Comparison of ENCODE assay signal across 16 cellular contexts in genomic region chr2:65751422-65751821, GRCh38.
DNase-seq lines count a peak whose midpoint lies in the region; ATAC-seq and TF ChIP-seq lines count a peak whose summit lies in the region.
"Had no signal": no experiment of that assay in that cellular context is flagged by ENCODE, and none has a peak within 500 bp of the region (broad histone marks: within the 10 kb centered on the region; RNA-seq: fewer than 3 reads in every experiment).

No MANE protein-coding gene starts in this region.

- peaks cover 13% of the 10 kb centered on the region for H3K9me3 Mint-ChIP-seq in neural progenitor cell
- H3K9me3 Mint-ChIP-seq in activated T-helper 2 cell treated with anti-CD3 and anti-CD28 coated beads, Interferon-gamma antibody, Interleukin-2, Interleukin-4, amounts not matched to agents 10 μg/mL and 5 μg/mL and 100 μg/mL, durations not matched to agents 14 hours and 24 hours and 36 hours, result no peaks in the 10 kb centered on the region

- intact Hi-C loops in esophagus muscularis mucosa (cut with DNase I), result no loop called here
- intact Hi-C loops in activated T-helper 2 cell treated with anti-CD3 and anti-CD28 coated beads, Interferon-gamma antibody, Interleukin-2, Interleukin-4, amounts not matched to agents 10 μg/mL and 5 μg/mL and 100 μg/mL, durations not matched to agents 14 hours and 24 hours and 36 hours (cut with micrococcal nuclease), result no loop called here

- H3K36me3 Mint-ChIP-seq in neural progenitor cell, result no peaks in the 10 kb centered on the region
- H3K36me3 Mint-ChIP-seq in activated T-helper 2 cell treated with anti-CD3 and anti-CD28 coated beads, Interferon-gamma antibody, Interleukin-2, Interleukin-4, amounts not matched to agents 10 μg/mL and 5 μg/mL and 100 μg/mL, durations not matched to agents 14 hours and 24 hours and 36 hours (ENCODE audit: low read depth), result no peaks in the 10 kb centered on the region
- H3K36me3 Mint-ChIP-seq: CD8-positive, alpha-beta T cell had no signal

- H3K9me3 ChIP-seq in SK-N-SH (no peaks in the 10 kb centered on the region), SK-N-MC (ENCODE audit: low read depth, low read length) (no peaks in the 10 kb centered on the region), neural progenitor cell (ENCODE audit: low read depth) (no peaks in the 10 kb centered on the region), esophagus muscularis mucosa (peaks cover 0 to under 1% (median 0%) of the 10 kb centered on the region in 4 donors)
- H3K9me3 ChIP-seq: A549 had no signal

- no peak for TF ChIP-seq CTCF in SK-N-SH (IDR thresholded peaks at IDR 0.05)
- TF ChIP-seq CTCF in neural progenitor cell (IDR thresholded peaks at IDR 0.05), result no peak
- no peak for TF ChIP-seq CTCF in esophagus muscularis mucosa (IDR thresholded peaks at IDR 0.05)

- H3K4me2 ChIP-seq in SK-N-SH (no peak overlapping the region), neural progenitor cell (no peak overlapping the region)
- H3K4me2 ChIP-seq: A549; BLaER1 treated with 17β-estradiol and CSF1 and Interleukin-3, amounts not matched to agents 10 nM and 100 nM; GM23338 had no signal

- H3K79me2 ChIP-seq in SK-N-SH (ENCODE audit: insufficient read depth) (no peaks in the 10 kb centered on the region), neural progenitor cell (ENCODE audit: low read depth) (no peaks in the 10 kb centered on the region)

- H3K27ac Mint-ChIP-seq in neural progenitor cell, result no peak overlapping the region
- no peak overlapping the region for H3K27ac Mint-ChIP-seq in activated T-helper 2 cell treated with anti-CD3 and anti-CD28 coated beads, Interferon-gamma antibody, Interleukin-2, Interleukin-4, amounts not matched to agents 10 μg/mL and 5 μg/mL and 100 μg/mL, durations not matched to agents 14 hours and 24 hours and 36 hours
- H3K27ac Mint-ChIP-seq: CD8-positive, alpha-beta T cell; GM23338 had no signal

- H3K4me1 ChIP-seq in SK-N-SH (ENCODE audit: control insufficient read depth in 1 of 2, insufficient read depth in 2 of 2, low read depth in 1 of 2, low read length in 1 of 2) (peaks cover 6 to 10% of the 10 kb centered on the region in 2 experiments; a peak in 3 of 4 replicates), neural progenitor cell (peaks cover 7% of the 10 kb centered on the region), esophagus muscularis mucosa (peaks cover 0 to 6% (median 5%) of the 10 kb centered on the region in 4 donors)
- H3K4me1 ChIP-seq: A549; BLaER1 treated with 17β-estradiol and CSF1 and Interleukin-3, amounts not matched to agents 10 nM and 100 nM had no signal

- ATAC-seq in SK-N-SH treated with all-trans-retinoic acid at 6 μM for 48 hours, result no peak
- ATAC-seq: CD8-positive, alpha-beta T cell; GM23338 had no signal

- H3K4me3 Mint-ChIP-seq in neural progenitor cell, result no peak overlapping the region
- no peak overlapping the region for H3K4me3 Mint-ChIP-seq in activated T-helper 2 cell treated with anti-CD3 and anti-CD28 coated beads, Interferon-gamma antibody, Interleukin-2, Interleukin-4, amounts not matched to agents 10 μg/mL and 5 μg/mL and 100 μg/mL, durations not matched to agents 14 hours and 24 hours and 36 hours (ENCODE audit: low read depth)
- H3K4me3 Mint-ChIP-seq: CD8-positive, alpha-beta T cell; GM23338 had no signal

- H3K36me3 ChIP-seq in SK-N-SH (replicated peaks in 1 of 2; ENCODE audit: control insufficient read depth in 1 of 2, insufficient read depth in 2 of 2, low read length in 1 of 2), result no peaks in the 10 kb centered on the region
- H3K36me3 ChIP-seq in SK-N-MC (ENCODE audit: insufficient read depth, low read length), result no peaks in the 10 kb centered on the region
- H3K36me3 ChIP-seq in neural progenitor cell, result no peaks in the 10 kb centered on the region
- H3K36me3 ChIP-seq in esophagus muscularis mucosa, result no peaks in the 10 kb centered on the region
- H3K36me3 ChIP-seq: BLaER1 treated with 17β-estradiol and CSF1 and Interleukin-3, amounts not matched to agents 10 nM and 100 nM had no signal

- peak; percentile 37 for DNase-seq in SK-N-SH
- no peak for DNase-seq in SK-N-MC (ENCODE audit: low read depth, low spot score)
- DNase-seq in neural progenitor cell (ENCODE audit: low spot score), result peak; percentile 36
- no peak for DNase-seq in DMS53 treated with DMSO at 0.1 percent for 48 hours (lab: John Stamatoyannopoulos, UW; ENCODE audit: unreplicated experiment)
- DNase-seq in esophagus muscularis mucosa (ENCODE audit: extremely low spot score), result no peak
- DNase-seq in activated T-helper 2 cell treated with anti-CD3 and anti-CD28 coated beads, Interferon-gamma antibody, Interleukin-2, Interleukin-4, amounts not matched to agents 10 μg/mL and 5 μg/mL and 100 μg/mL, durations not matched to agents 14 hours and 24 hours and 36 hours (ENCODE audit: low spot score), result no peak
- DNase-seq: Calu3; CD8-positive, alpha-beta T cell; DND-41; EL; HCEC 1CT had no signal

- H3K4me1 Mint-ChIP-seq in neural progenitor cell, result peaks cover 9% of the 10 kb centered on the region
- H3K4me1 Mint-ChIP-seq in activated T-helper 2 cell treated with anti-CD3 and anti-CD28 coated beads, Interferon-gamma antibody, Interleukin-2, Interleukin-4, amounts not matched to agents 10 μg/mL and 5 μg/mL and 100 μg/mL, durations not matched to agents 14 hours and 24 hours and 36 hours (ENCODE audit: low read depth), result no peaks in the 10 kb centered on the region

- H4K20me1 ChIP-seq in SK-N-SH (ENCODE audit: insufficient read depth) (no peaks in the 10 kb centered on the region), neural progenitor cell (ENCODE audit: low read depth) (no peaks in the 10 kb centered on the region)
- H4K20me1 ChIP-seq: BLaER1 treated with 17β-estradiol and CSF1 and Interleukin-3, amounts not matched to agents 10 nM and 100 nM had no signal

- H3K4me3 ChIP-seq in SK-N-SH (ENCODE audit: low read depth in 2 of 2, low read length in 1 of 2) (no peak overlapping the region), SK-N-MC (no peak overlapping the region), neural progenitor cell (no peak overlapping the region), esophagus muscularis mucosa (no peak overlapping the region)
- H3K4me3 ChIP-seq: A549; BLaER1 treated with 17β-estradiol and CSF1 and Interleukin-3, amounts not matched to agents 10 nM and 100 nM; GM23338 had no signal

- CTCF ChIA-PET in SK-N-SH (lab: Yijun Ruan, JAX), result no interaction called here

- TF ChIP-seq EP300 in SK-N-SH (IDR thresholded peaks at IDR 0.05; ENCODE audit: borderline replicate concordance in 1 of 2, low read depth in 1 of 2, low read length in 1 of 2) (peak in 1 of 2 experiments; percentile 49; a peak in 1 of 4 replicates), esophagus muscularis mucosa (IDR thresholded peaks at IDR 0.05) (no peak)

- H3F3A ChIP-seq in SK-N-SH (replicated peaks; ENCODE audit: insufficient read depth) (no peaks in the 10 kb centered on the region), neural progenitor cell (ENCODE audit: low read depth) (peaks cover 14% of the 10 kb centered on the region)

- H3K9ac ChIP-seq in SK-N-SH (no peak overlapping the region), SK-N-MC (ENCODE audit: insufficient read length) (no peak overlapping the region), neural progenitor cell (no peak overlapping the region)
- H3K9ac ChIP-seq: BLaER1 treated with 17β-estradiol and CSF1 and Interleukin-3, amounts not matched to agents 10 nM and 100 nM had no signal

- POLR2A ChIA-PET in SK-N-SH (lab: Yijun Ruan, JAX), result no interaction called here

- 3% methylated on average over 2 of the region's 2 CpGs for WGBS in SK-N-SH (ENCODE audit: low lambda C conversion rate)
- WGBS in esophagus muscularis mucosa, result 91% methylated on average over 2 of the region's 2 CpGs

- H3K27me3 Mint-ChIP-seq in neural progenitor cell (ENCODE audit: insufficient read depth, low read depth), result peaks cover 2% of the 10 kb centered on the region
- no peaks in the 10 kb centered on the region for H3K27me3 Mint-ChIP-seq in activated T-helper 2 cell treated with anti-CD3 and anti-CD28 coated beads, Interferon-gamma antibody, Interleukin-2, Interleukin-4, amounts not matched to agents 10 μg/mL and 5 μg/mL and 100 μg/mL, durations not matched to agents 14 hours and 24 hours and 36 hours (ENCODE audit: low read depth)

- TF ChIP-seq POLR2A in esophagus muscularis mucosa (IDR thresholded peaks at IDR 0.05; ENCODE audit: low read depth), result no peak

- no peaks in the 10 kb centered on the region for H3K27me3 ChIP-seq in SK-N-SH (ENCODE audit: insufficient read depth)
- H3K27me3 ChIP-seq in neural progenitor cell, result no peaks in the 10 kb centered on the region
- no peaks in the 10 kb centered on the region for H3K27me3 ChIP-seq in esophagus muscularis mucosa
- H3K27me3 ChIP-seq: BLaER1 treated with 17β-estradiol and CSF1 and Interleukin-3, amounts not matched to agents 10 nM and 100 nM had no signal

- no peak overlapping the region for H2AFZ ChIP-seq in SK-N-SH (ENCODE audit: low read depth)
- H2AFZ ChIP-seq in neural progenitor cell (replicated peaks), result no peak overlapping the region
- H2AFZ ChIP-seq: GM23338 had no signal

- no peaks in the 10 kb centered on the region for H3K9me2 ChIP-seq in SK-N-SH

- H3K27ac ChIP-seq in SK-N-SH (ENCODE audit: low read depth in 2 of 2, low read length in 1 of 2) (peak overlapping the region in 1 of 2 experiments; percentile 55; a peak in 2 of 4 replicates), SK-N-MC (peak overlapping the region; percentile 100), neural progenitor cell (peak overlapping the region; percentile 33), esophagus muscularis mucosa (replicated peaks in 1 of 4) (no peak overlapping the region)
- H3K27ac ChIP-seq: 22Rv1; A549; BLaER1 treated with 17β-estradiol and CSF1 and Interleukin-3, amounts not matched to agents 10 nM and 100 nM had no signal

- peak; percentile 17; the same call in 1 of the 2 replicates for TF ChIP-seq RAD21 in SK-N-SH (IDR thresholded peaks at IDR 0.05; ENCODE audit: low read length)

TF ChIP-seq in SK-N-SH, 30 proteins besides CTCF, POLR2A, EP300 and RAD21:
- TF ChIP-seq RCOR1 (IDR thresholded peaks at IDR 0.05; ENCODE audit: low read length), result peak; percentile 71
- TF ChIP-seq TAF1 (IDR thresholded peaks at IDR 0.05; ENCODE audit: borderline replicate concordance, low read depth, low read length), result no peak
- TF ChIP-seq FOXM1 (IDR thresholded peaks at IDR 0.05; ENCODE audit: low read depth), result no peak
- TF ChIP-seq CHD2 (IDR thresholded peaks at IDR 0.05; ENCODE audit: low read length, partially characterized antibody), result no peak
- TF ChIP-seq GATA2 (CRISPR knock-in tag; IDR thresholded peaks at IDR 0.05), result peak; percentile 64; the same call in 1 of the 2 replicates
- no peak for TF ChIP-seq GABPA (IDR thresholded peaks at IDR 0.05; ENCODE audit: low read depth)

Comparison
In these comparisons a context has a peak if more than half of its experiments do, and no peak if none do; other contexts are left out.
1. DNase-seq: peak in SK-N-SH (single experiment) and neural progenitor cell (single experiment); none in SK-N-MC (single experiment), DMS53 treated with DMSO at 0.1 percent for 48 hours (single experiment), esophagus muscularis mucosa (single experiment) and activated T-helper 2 cell treated with anti-CD3 and anti-CD28 coated beads, Interferon-gamma antibody, Interleukin-2, Interleukin-4, amounts not matched to agents 10 μg/mL and 5 μg/mL and 100 μg/mL, durations not matched to agents 14 hours and 24 hours and 36 hours (single experiment).
2. H3K27ac ChIP-seq: peak in SK-N-MC (single experiment) and neural progenitor cell (single experiment); none in esophagus muscularis mucosa (0 of 4).